8 cellular contexts compared by ENCODE assay signal in the genomic region with DNA sequence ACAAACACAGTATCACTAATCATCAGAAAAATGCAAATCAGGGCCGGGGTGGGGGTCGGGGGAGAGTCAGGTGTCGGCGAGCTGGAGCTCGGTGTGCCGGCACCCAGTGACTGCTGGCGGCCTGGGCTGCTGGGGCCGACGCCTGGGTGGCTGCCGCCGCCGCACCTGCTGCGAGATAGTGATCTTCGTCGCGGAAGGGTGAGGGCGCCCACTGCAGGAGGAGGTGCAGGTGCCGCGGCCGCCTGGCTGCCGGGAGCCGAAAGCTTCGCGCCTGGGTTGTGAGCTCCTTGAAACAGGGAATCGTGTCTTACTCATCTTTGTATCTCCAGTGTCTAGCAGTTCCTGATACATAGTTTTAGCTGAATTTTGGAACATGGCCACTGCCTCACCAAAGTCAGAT.
DNase-seq lines count a peak whose midpoint lies in the region; ATAC-seq lines count a peak whose summit lies in the region.

No MANE protein-coding gene starts in this region.

- no peaks in the 10 kb centered on the region for H3K9me3 Mint-ChIP-seq in T-helper 2 cell treated with Interferon-gamma antibody and Interleukin-4, amounts not matched to agents 5 μg/mL and 100 μg/mL, for 36 hours

- ATAC-seq in GM19397 (IDR thresholded peaks at IDR 0.05; ENCODE audit: unreplicated experiment) (peak; percentile 99), HG03280 (IDR thresholded peaks at IDR 0.05; ENCODE audit: unreplicated experiment) (peak; percentile 99)

- peak overlapping the region; percentile 34 for H3K4me3 Mint-ChIP-seq in T-helper 2 cell treated with Interferon-gamma antibody and Interleukin-4, amounts not matched to agents 5 μg/mL and 100 μg/mL, for 36 hours

- no peak overlapping the region for H3K27ac Mint-ChIP-seq in T-helper 2 cell treated with Interferon-gamma antibody and Interleukin-4, amounts not matched to agents 5 μg/mL and 100 μg/mL, for 36 hours

- H3K4me1 Mint-ChIP-seq in T-helper 2 cell treated with Interferon-gamma antibody and Interleukin-4, amounts not matched to agents 5 μg/mL and 100 μg/mL, for 36 hours (ENCODE audit: low read depth) = peaks cover 2% of the 10 kb centered on the region

- no peaks in the 10 kb centered on the region for H3K36me3 Mint-ChIP-seq in T-helper 2 cell treated with Interferon-gamma antibody and Interleukin-4, amounts not matched to agents 5 μg/mL and 100 μg/mL, for 36 hours (ENCODE audit: low read depth)

- DNase-seq in D341Med (ENCODE audit: low spot score) = peak; percentile 80
- DNase-seq in T-helper 2 cell treated with Interferon-gamma antibody and Interleukin-4, amounts not matched to agents 5 μg/mL and 100 μg/mL, for 36 hours (ENCODE audit: low spot score) = peak; percentile 27
- peak; percentile 1 for DNase-seq in effector CD8-positive, alpha-beta T cell (lab: John Stamatoyannopoulos, UW)
- DNase-seq in posterior cingulate gyrus = peak in 8 of 10 donors; percentile 14 to 91 (median 37)
- DNase-seq in DMS79 treated with DMSO at 0.1 percent for 48 hours (lab: John Stamatoyannopoulos, UW) = no peak
- no peak for DNase-seq in inferior parietal cortex (ENCODE audit: extremely low spot score)

- peaks cover 30% of the 10 kb centered on the region for H3K27me3 Mint-ChIP-seq in T-helper 2 cell treated with Interferon-gamma antibody and Interleukin-4, amounts not matched to agents 5 μg/mL and 100 μg/mL, for 36 hours (ENCODE audit: low read depth)

- intact Hi-C loops in posterior cingulate gyrus (cut with DNase I) = no loop called here

Comparison
In these comparisons a context has a peak if more than half of its experiments do, and no peak if none do; other contexts are left out.
1. DNase-seq: peak in D341Med (single experiment), T-helper 2 cell treated with Interferon-gamma antibody and Interleukin-4, amounts not matched to agents 5 μg/mL and 100 μg/mL, for 36 hours (single experiment), effector CD8-positive, alpha-beta T cell (single experiment) and posterior cingulate gyrus (8 of 10); none in DMS79 treated with DMSO at 0.1 percent for 48 hours (single experiment) and inferior parietal cortex (single experiment).